In genomic region chr19:11541238-11541637, GRCh38 we compare ENCODE assay signal across 2 cellular contexts.
TF ChIP-seq lines count a peak whose summit lies in the region.

No MANE protein-coding gene starts in this region.

TF ChIP-seq in IMR-90, 13 proteins besides CTCF, POLR2A, EP300 and RAD21:
- TF ChIP-seq, protein P1, sequence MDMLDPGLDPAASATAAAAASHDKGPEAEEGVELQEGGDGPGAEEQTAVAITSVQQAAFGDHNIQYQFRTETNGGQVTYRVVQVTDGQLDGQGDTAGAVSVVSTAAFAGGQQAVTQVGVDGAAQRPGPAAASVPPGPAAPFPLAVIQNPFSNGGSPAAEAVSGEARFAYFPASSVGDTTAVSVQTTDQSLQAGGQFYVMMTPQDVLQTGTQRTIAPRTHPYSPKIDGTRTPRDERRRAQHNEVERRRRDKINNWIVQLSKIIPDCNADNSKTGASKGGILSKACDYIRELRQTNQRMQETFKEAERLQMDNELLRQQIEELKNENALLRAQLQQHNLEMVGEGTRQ (IDR thresholded peaks at IDR 0.05; ENCODE audit: low read depth, low read length), result no peak
- TF ChIP-seq RCOR1 (IDR thresholded peaks at IDR 0.05; ENCODE audit: insufficient replicate concordance, low read length) (no peak), NFE2L2 (IDR thresholded peaks at IDR 0.05; ENCODE audit: low read depth, low read length) (no peak), MAZ (IDR thresholded peaks at IDR 0.05; ENCODE audit: borderline replicate concordance, low read depth, low read length) (no peak), BHLHE40 (IDR thresholded peaks at IDR 0.05; ENCODE audit: low read depth, low read length) (no peak), CHD1 (IDR thresholded peaks at IDR 0.05; ENCODE audit: low read depth, low read length) (no peak), FOS (IDR thresholded peaks at IDR 0.05; ENCODE audit: low read depth, low read length) (no peak), RFX5 (IDR thresholded peaks at IDR 0.05; ENCODE audit: low read depth, low read length) (no peak), MXI1 (IDR thresholded peaks at IDR 0.05; ENCODE audit: borderline replicate concordance, low read depth, low read length) (no peak), MAFK (IDR thresholded peaks at IDR 0.05; ENCODE audit: low read depth, low read length) (no peak), CEBPB (IDR thresholded peaks at IDR 0.05; ENCODE audit: low read depth, low read length) (no peak), SMC3 (IDR thresholded peaks at IDR 0.05; ENCODE audit: low read depth, low read length) (no peak)
- TF ChIP-seq, protein P2, sequence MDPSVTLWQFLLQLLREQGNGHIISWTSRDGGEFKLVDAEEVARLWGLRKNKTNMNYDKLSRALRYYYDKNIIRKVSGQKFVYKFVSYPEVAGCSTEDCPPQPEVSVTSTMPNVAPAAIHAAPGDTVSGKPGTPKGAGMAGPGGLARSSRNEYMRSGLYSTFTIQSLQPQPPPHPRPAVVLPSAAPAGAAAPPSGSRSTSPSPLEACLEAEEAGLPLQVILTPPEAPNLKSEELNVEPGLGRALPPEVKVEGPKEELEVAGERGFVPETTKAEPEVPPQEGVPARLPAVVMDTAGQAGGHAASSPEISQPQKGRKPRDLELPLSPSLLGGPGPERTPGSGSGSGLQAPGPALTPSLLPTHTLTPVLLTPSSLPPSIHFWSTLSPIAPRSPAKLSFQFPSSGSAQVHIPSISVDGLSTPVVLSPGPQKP (IDR thresholded peaks at IDR 0.05; ENCODE audit: borderline replicate concordance, low read depth, low read length), result no peak

TF ChIP-seq in H1, 55 proteins besides CTCF, POLR2A, EP300 and RAD21:
- TF ChIP-seq SRF (IDR thresholded peaks at IDR 0.05; ENCODE audit: low read depth, low read length) (no peak), HDAC2 (IDR thresholded peaks at IDR 0.05; ENCODE audit: borderline replicate concordance in 1 of 2, low read depth in 2 of 2, low read length in 2 of 2) (peak in 1 of 2 experiments; percentile 70; a peak in 1 of 4 replicates), KDM1A (IDR thresholded peaks at IDR 0.05; ENCODE audit: borderline replicate concordance, low read length) (peak; percentile 86)
